1 cellular context compared by ENCODE assay signal in the genomic region with DNA sequence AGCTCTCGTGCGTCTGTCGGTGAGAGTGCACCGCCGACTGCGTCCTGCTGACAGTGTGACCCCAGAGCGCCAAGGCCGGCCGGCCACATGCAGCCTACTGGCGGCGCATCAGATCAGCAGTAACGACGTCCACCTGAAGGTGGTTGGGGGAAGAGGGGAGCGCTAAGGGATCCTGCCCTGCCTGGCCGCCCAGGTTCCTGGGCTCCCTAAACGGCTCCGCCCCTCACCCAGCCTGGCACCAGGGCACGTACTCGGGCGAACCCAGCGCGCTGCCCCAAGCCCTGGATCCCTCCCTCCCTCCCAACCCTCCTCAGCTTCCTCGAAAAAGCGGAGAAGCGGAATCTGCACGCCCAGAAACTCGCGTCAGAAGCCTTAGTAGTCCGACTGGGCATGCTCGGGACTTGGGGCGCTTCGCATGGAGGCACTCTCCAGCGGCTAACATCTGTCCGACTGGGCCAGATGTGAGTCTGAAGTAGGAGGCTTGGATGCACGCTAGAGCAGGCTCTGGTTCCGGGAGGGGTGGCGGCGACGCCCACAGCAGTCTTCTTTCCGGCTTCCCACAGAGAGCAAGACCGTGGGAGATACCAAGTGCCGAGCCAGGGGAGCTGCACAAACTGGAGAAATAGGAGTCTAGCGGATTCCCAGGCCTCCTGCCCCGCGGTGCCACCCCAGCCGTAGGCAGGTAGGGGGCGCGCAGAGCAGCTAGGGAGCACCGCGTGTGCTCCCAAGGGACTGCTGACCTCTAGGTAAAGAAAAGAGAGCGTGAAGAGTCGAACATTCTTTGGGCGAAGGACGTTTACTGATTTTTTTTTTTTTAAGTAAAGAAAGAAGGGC.
TF ChIP-seq lines count a peak whose summit lies in the region.

No MANE protein-coding gene starts in this region.

TF ChIP-seq in HepG2, 621 proteins besides CTCF, POLR2A, EP300 and RAD21 (continued from another document):
- TF ChIP-seq, protein P1, sequence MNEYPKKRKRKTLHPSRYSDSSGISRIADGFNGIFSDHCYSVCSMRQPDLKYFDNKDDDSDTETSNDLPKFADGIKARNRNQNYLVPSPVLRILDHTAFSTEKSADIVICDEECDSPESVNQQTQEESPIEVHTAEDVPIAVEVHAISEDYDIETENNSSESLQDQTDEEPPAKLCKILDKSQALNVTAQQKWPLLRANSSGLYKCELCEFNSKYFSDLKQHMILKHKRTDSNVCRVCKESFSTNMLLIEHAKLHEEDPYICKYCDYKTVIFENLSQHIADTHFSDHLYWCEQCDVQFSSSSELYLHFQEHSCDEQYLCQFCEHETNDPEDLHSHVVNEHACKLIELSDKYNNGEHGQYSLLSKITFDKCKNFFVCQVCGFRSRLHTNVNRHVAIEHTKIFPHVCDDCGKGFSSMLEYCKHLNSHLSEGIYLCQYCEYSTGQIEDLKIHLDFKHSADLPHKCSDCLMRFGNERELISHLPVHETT (CRISPR knock-in tag; conservative IDR thresholded peaks at IDR 0.05): no peak
- TF ChIP-seq ZNF891 (CRISPR knock-in tag; IDR thresholded peaks at IDR 0.05): no peak
